Comparison of ENCODE assay signal across 21 cellular contexts in the genomic region with DNA sequence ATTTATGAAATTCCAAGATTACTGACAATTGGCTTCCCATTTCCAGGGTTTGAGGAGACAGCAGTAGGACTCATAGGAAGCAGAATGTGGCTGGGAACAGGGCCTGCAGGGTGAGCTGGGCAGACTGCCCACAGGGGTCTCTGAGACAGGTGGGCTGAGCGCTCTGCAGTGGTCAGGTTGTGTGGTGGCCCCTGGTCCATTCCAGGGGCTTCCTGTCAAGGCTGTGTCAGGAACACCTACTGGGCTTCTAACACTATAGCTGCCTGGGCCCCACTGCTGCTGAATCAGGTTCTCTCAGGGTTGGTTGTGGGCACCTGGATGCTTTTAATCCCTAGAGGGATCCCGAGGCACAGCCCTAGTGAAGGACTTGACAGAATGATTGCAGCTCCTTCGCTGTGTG.
"Had no signal": no experiment of that assay in that cellular context is flagged by ENCODE, and none has a peak within 500 bp of the region (broad histone marks: within the 10 kb centered on the region; RNA-seq: fewer than 3 reads in every experiment).

No MANE protein-coding gene starts in this region.

- H3K4me3 ChIP-seq: Peyer's patch, SJCRH30 had no signal

- H3K4me1 ChIP-seq: Peyer's patch, SJCRH30 had no signal

- H3K27ac ChIP-seq: HL-60, Peyer's patch, SJCRH30 had no signal

- DNase-seq: KBM-7, MV-4-11, NCI-H1048, NCI-H1105, NCI-H1417, NCI-H1436 treated with DMSO at 0.1 percent for 48 hours, NCI-H1694, NCI-H187 treated with DMSO at 0.1 percent for 48 hours, NCI-H2029 treated with DMSO at 0.1 percent for 48 hours, NCI-H2171, NCI-H226, NCI-H446, NCI-H510A, NCI-H524 treated with DMSO at 0.1 percent for 48 hours, NCI-H69, NCI-H774, PC-3, Peyer's patch, SHP77 treated with DMSO at 0.1 percent for 48 hours, SJCRH30 had no signal

- H3K9me3 ChIP-seq: Peyer's patch, SJCRH30 had no signal

- H3K36me3 ChIP-seq: SJCRH30 had no signal

- H3K27me3 ChIP-seq: Peyer's patch, SJCRH30 had no signal
